ENCODE assay signal across 9 cellular contexts in genomic region chr3:186965141-186965879, GRCh38. TPM values are rescaled to one million over a fixed set of nuclear protein-coding genes. Genes with fewer than 3 reads are reported as not detected.
DNase-seq lines count a peak whose midpoint lies in the region; ATAC-seq and TF ChIP-seq lines count a peak whose summit lies in the region.
"Had no signal": no experiment of that assay in that cellular context is flagged by ENCODE, and none has a peak within 500 bp of the region (broad histone marks: within the 10 kb centered on the region; RNA-seq: fewer than 3 reads in every experiment).

No MANE protein-coding gene starts in this region.

- intact Hi-C loops in mucosa of descending colon (cut with DNase I, micrococcal nuclease), result no loop called here

- no peaks in the 10 kb centered on the region for H3K4me1 ChIP-seq in mucosa of descending colon (ENCODE audit: low read depth)

- no peaks in the 10 kb centered on the region for H3K9me3 ChIP-seq in mucosa of descending colon

- DNase-seq in EL, result peak; percentile 10
- DNase-seq in activated naive CD8-positive, alpha-beta T cell treated with anti-CD3 and anti-CD28 coated beads for 36 hours, result no peak
- no peak for DNase-seq in naive B cell
- DNase-seq in NCI-H2227 treated with DMSO at 0.1 percent for 48 hours (lab: John Stamatoyannopoulos, UW), result no peak
- no peak for DNase-seq in NCI-H1417 treated with DMSO at 0.1 percent for 48 hours (lab: John Stamatoyannopoulos, UW)
- DNase-seq in activated CD4-positive, alpha-beta T cell treated with anti-CD3 and anti-CD28 coated beads for 1 hour, result no peak
- DNase-seq in mucosa of descending colon, result no peak
- DNase-seq: activated effector memory CD4-positive, alpha-beta T cell treated with anti-CD3 and anti-CD28 coated beads, Interleukin-2, amount 50 U/mL, for 16 hours had no signal

- H3K36me3 Mint-ChIP-seq in activated naive CD8-positive, alpha-beta T cell treated with anti-CD3 and anti-CD28 coated beads for 36 hours, result peaks cover 24% of the 10 kb centered on the region
- peaks cover 24 to 26% of the 10 kb centered on the region in 2 donors for H3K36me3 Mint-ChIP-seq in naive B cell

- H3K36me3 ChIP-seq in mucosa of descending colon (ENCODE audit: low read depth), result no peaks in the 10 kb centered on the region

- no peak for TF ChIP-seq CTCF in mucosa of descending colon (IDR thresholded peaks at IDR 0.05)

- H3K9me3 Mint-ChIP-seq in activated naive CD8-positive, alpha-beta T cell treated with anti-CD3 and anti-CD28 coated beads for 36 hours, result no peaks in the 10 kb centered on the region
- no peaks in the 10 kb centered on the region for H3K9me3 Mint-ChIP-seq in naive B cell

- H3K27ac Mint-ChIP-seq in activated naive CD8-positive, alpha-beta T cell treated with anti-CD3 and anti-CD28 coated beads for 36 hours, result peak overlapping the region; percentile 42
- peak overlapping the region in 5 of 6 donors; percentile 41 to 89 (median 72) for H3K27ac Mint-ChIP-seq in naive B cell

- ATAC-seq in GM21786 (IDR thresholded peaks at IDR 0.05; ENCODE audit: unreplicated experiment) (peak; percentile 72), naive B cell (ENCODE audit: low read depth in 2 of 2) (no peak), mucosa of descending colon (no peak)

- no peak overlapping the region for H3K4me3 ChIP-seq in mucosa of descending colon

- peaks cover 33% of the 10 kb centered on the region for H3K4me1 Mint-ChIP-seq in activated naive CD8-positive, alpha-beta T cell treated with anti-CD3 and anti-CD28 coated beads for 36 hours
- H3K4me1 Mint-ChIP-seq in naive B cell, result peaks cover 41 to 73% (median 49%) of the 10 kb centered on the region in 3 donors

- no peak overlapping the region for H3K4me3 Mint-ChIP-seq in activated naive CD8-positive, alpha-beta T cell treated with anti-CD3 and anti-CD28 coated beads for 36 hours
- H3K4me3 Mint-ChIP-seq in naive B cell, result peak overlapping the region in 1 of 8 donors; percentile 6

- H3K27me3 Mint-ChIP-seq in activated naive CD8-positive, alpha-beta T cell treated with anti-CD3 and anti-CD28 coated beads for 36 hours, result no peaks in the 10 kb centered on the region
- no peaks in the 10 kb centered on the region for H3K27me3 Mint-ChIP-seq in naive B cell

RNA-seq across cellular contexts. Expression of gene ST6GAL1, which starts 35.0 kb away (rescaled TPM):
- 10 to 100 TPM; 97.4 to 98.8 TPM for total RNA-seq in activated naive CD8-positive, alpha-beta T cell treated with anti-CD3 and anti-CD28 coated beads for 36 hours
- polyA plus RNA-seq in naive B cell (ENCODE audit: low read depth in 6 of 6), result 100 to 1,000 TPM; 210 to 330 (median 253) TPM
- total RNA-seq in mucosa of descending colon, result 10 to 100 TPM; 23.5 to 58.9 (median 53.6) TPM
